Comparison of ENCODE assay signal across 24 cellular contexts in the genomic region with DNA sequence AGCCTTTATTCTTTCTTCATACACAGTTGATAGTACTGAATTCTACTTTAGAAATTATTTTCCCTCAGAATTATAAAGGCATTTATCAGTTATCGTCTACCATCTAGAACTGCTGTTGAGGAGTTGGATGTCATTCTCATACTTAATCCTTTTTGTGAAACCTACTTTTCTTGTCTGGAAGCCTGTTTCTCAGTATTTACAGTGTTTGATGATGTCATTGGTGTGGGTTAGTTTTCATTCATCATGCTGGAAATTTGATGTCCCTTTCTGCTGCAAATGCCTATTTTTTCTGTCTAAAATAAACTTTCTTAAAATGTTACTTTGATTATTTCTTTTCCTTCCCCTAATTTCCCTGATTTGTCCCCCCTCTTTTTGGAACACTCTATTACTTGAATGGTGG.
"Had no signal": no experiment of that assay in that cellular context is flagged by ENCODE, and none has a peak within 500 bp of the region (broad histone marks: within the 10 kb centered on the region; RNA-seq: fewer than 3 reads in every experiment).

No MANE protein-coding gene starts in this region.

- DNase-seq: activated CD4-positive, alpha-beta T cell treated with anti-CD3 and anti-CD28 coated beads for 48 hours; activated CD4-positive, alpha-beta T cell treated with anti-CD3 and anti-CD28 coated beads, Interleukin-2, amount 50 U/mL, for 48 hours; activated CD8-positive, alpha-beta memory T cell treated with anti-CD3 and anti-CD28 coated beads for 24 hours; activated T-cell treated with anti-CD3 and anti-CD28 coated beads, Interleukin-2, amount 50 U/mL, for 1 hour; brain microvascular endothelial cell; foreskin fibroblast; heart left ventricle; hypothalamus; immature natural killer cell; midbrain; naive thymus-derived CD4-positive, alpha-beta T cell; pancreas; spleen; stimulated activated naive CD4-positive, alpha-beta T cell; T-helper 17 cell; T1000; testis; transverse colon; WERI-Rb-1 had no signal

- H3K27ac ChIP-seq: ascending aorta, brain microvascular endothelial cell, coronary artery, heart left ventricle, pancreas, right atrium auricular region, spleen, testis, transverse colon, WERI-Rb-1 had no signal

- H3K27me3 ChIP-seq: ascending aorta, brain microvascular endothelial cell, heart left ventricle, pancreas, right atrium auricular region, spleen, testis, transverse colon had no signal

- ATAC-seq: activated CD4-positive, CD25-positive, alpha-beta regulatory T cell treated with anti-CD3 and anti-CD28 coated beads, Interleukin-2, amount 50 U/mL, for 24 hours; heart left ventricle; naive thymus-derived CD4-positive, alpha-beta T cell; pancreas; T-helper 17 cell had no signal

- H3K36me3 ChIP-seq: ascending aorta, brain microvascular endothelial cell, heart left ventricle, pancreas, right atrium auricular region, spleen, transverse colon, WERI-Rb-1 had no signal

- H3K4me3 ChIP-seq: ascending aorta, coronary artery, heart left ventricle, pancreas, right atrium auricular region, spleen, testis, transverse colon had no signal

- H3K27ac Mint-ChIP-seq: activated naive CD8-positive, alpha-beta T cell; immature natural killer cell; naive thymus-derived CD4-positive, alpha-beta T cell; T-helper 17 cell had no signal

- H3K9me3 Mint-ChIP-seq: immature natural killer cell had no signal

- H3K4me3 Mint-ChIP-seq: activated naive CD8-positive, alpha-beta T cell; immature natural killer cell; naive thymus-derived CD4-positive, alpha-beta T cell; T-helper 17 cell had no signal

- H3K9me3 ChIP-seq: ascending aorta, heart left ventricle, pancreas, right atrium auricular region, spleen, testis, transverse colon had no signal

- H3K4me1 ChIP-seq: ascending aorta, heart left ventricle, right atrium auricular region had no signal

- H3K36me3 Mint-ChIP-seq: activated naive CD8-positive, alpha-beta T cell had no signal
